2 cellular contexts compared by ENCODE assay signal in genomic region chr6:11011787-11012234, GRCh38.
A peak's percentile ranks its signal among the peaks of the same experiment; 100 is the strongest.
TF ChIP-seq lines count a peak whose summit lies in the region.

No MANE protein-coding gene starts in this region.

TF ChIP-seq in A549, 52 proteins besides CTCF, POLR2A, EP300 and RAD21 (continued from another document):
- TF ChIP-seq HDAC2 (IDR thresholded peaks at IDR 0.05) (no peak), RARB (CRISPR knock-in tag; IDR thresholded peaks at IDR 0.05) (no peak), USF2 (IDR thresholded peaks at IDR 0.05) (no peak), FOSL2 (IDR thresholded peaks at IDR 0.05) (no peak), FOSL2 (CRISPR knock-in tag; IDR thresholded peaks at IDR 0.05) (peak; percentile 32), CHD4 (IDR thresholded peaks at IDR 0.05; ENCODE audit: borderline replicate concordance) (no peak), JUNB (IDR thresholded peaks at IDR 0.05) (peak; percentile 47), SREBF2 (IDR thresholded peaks at IDR 0.05) (no peak), MAX (IDR thresholded peaks at IDR 0.05) (no peak), FOXS1 (CRISPR knock-in tag; IDR thresholded peaks at IDR 0.05) (no peak), HOXB13 (CRISPR knock-in tag; IDR thresholded peaks at IDR 0.05; ENCODE audit: low read depth) (no peak), HOXB5 (CRISPR knock-in tag; IDR thresholded peaks at IDR 0.05) (peak; percentile 92; the same call in 1 of the 2 replicates), HEYL (CRISPR knock-in tag; IDR thresholded peaks at IDR 0.05) (no peak), TP53 (CRISPR knock-in tag; IDR thresholded peaks at IDR 0.05) (no peak), NFE2L2 (conservative IDR thresholded peaks at IDR 0.05; ENCODE audit: low read length) (no peak), RNF2 (IDR thresholded peaks at IDR 0.05; ENCODE audit: borderline replicate concordance, low read depth) (no peak), KDM1A (IDR thresholded peaks at IDR 0.05; ENCODE audit: low read depth) (no peak)

TF ChIP-seq in K562, 482 proteins besides CTCF, POLR2A, EP300 and RAD21 (continued from another document):
- TF ChIP-seq CREB5 (CRISPR knock-in tag; IDR thresholded peaks at IDR 0.05) (no peak), RERE (CRISPR knock-in tag; IDR thresholded peaks at IDR 0.05; ENCODE audit: borderline replicate concordance) (no peak), MCM3 (IDR thresholded peaks at IDR 0.05) (no peak), MEIS2 (IDR thresholded peaks at IDR 0.05; ENCODE audit: partially characterized antibody) (peak; percentile 12), ZFP36 (IDR thresholded peaks at IDR 0.05; ENCODE audit: low read depth, low read length, partially characterized antibody) (peak; percentile 18), BDP1 (IDR thresholded peaks at IDR 0.05; ENCODE audit: insufficient read depth, insufficient read length) (no peak), NFIC (IDR thresholded peaks at IDR 0.05) (no peak), NRF1 (conservative IDR thresholded peaks at IDR 0.05 in 1 of 2, IDR thresholded peaks at IDR 0.05 in 1 of 2) (peak; percentile 46 to 55; a peak in 3 of 4 replicates), BCOR (IDR thresholded peaks at IDR 0.05) (no peak), ZKSCAN1 (IDR thresholded peaks at IDR 0.05; ENCODE audit: low read depth, low read length) (no peak)
